Comparison of ENCODE assay signal across 14 cellular contexts in genomic region chr22:45684752-45685359, GRCh38. TPM values are rescaled to one million over a fixed set of nuclear protein-coding genes. Genes with fewer than 3 reads are reported as not detected.
DNase-seq lines count a peak whose midpoint lies in the region; FAIRE-seq and TF ChIP-seq lines count a peak whose summit lies in the region.
"Had no signal": no experiment of that assay in that cellular context is flagged by ENCODE, and none has a peak within 500 bp of the region (broad histone marks: within the 10 kb centered on the region; RNA-seq: fewer than 3 reads in every experiment).

No MANE protein-coding gene starts in this region.

- H3K4ac ChIP-seq in mesendoderm (ENCODE audit: low read depth, low read length), result peak overlapping the region; percentile 9

- no peak overlapping the region for H2AK5ac ChIP-seq in mesendoderm (ENCODE audit: low read length)

- no peak overlapping the region for H3K4me3 ChIP-seq in BLaER1 treated with 17β-estradiol and CSF1 and Interleukin-3, amounts not matched to agents 10 nM and 100 nM
- no peak overlapping the region for H3K4me3 ChIP-seq in HL-60 (replicated peaks; ENCODE audit: insufficient read depth, low read length)
- peak overlapping the region; percentile 35 for H3K4me3 ChIP-seq in SK-N-MC
- no peak overlapping the region for H3K4me3 ChIP-seq in mesendoderm (ENCODE audit: low read length)
- H3K4me3 ChIP-seq: K562 had no signal

- POLR2A ChIA-PET in activated CD4-positive, alpha-beta T cell treated with anti-CD3 and anti-CD28 coated beads, Interleukin-2, amount 10 ng/mL, durations not matched to agents 7 days and 5 days (lab: Charles Lee), result no interaction called here

- H3K79me2 ChIP-seq in mesendoderm (ENCODE audit: control insufficient read depth, insufficient read depth, low read length), result peaks cover 63% of the 10 kb centered on the region

- no peaks in the 10 kb centered on the region for H3K9me3 Mint-ChIP-seq in activated CD4-positive, alpha-beta T cell treated with anti-CD3 and anti-CD28 coated beads, Interleukin-2, amount 10 ng/mL, durations not matched to agents 7 days and 5 days

- H3K27me3 ChIP-seq in BLaER1 treated with 17β-estradiol and CSF1 and Interleukin-3, amounts not matched to agents 10 nM and 100 nM, result no peaks in the 10 kb centered on the region; a peak in 1 of 22 replicates
- H3K27me3 ChIP-seq in HL-60 (ENCODE audit: insufficient read depth, poor library complexity, severe bottlenecking) (no peaks in the 10 kb centered on the region), mesendoderm (ENCODE audit: insufficient read depth, low read length, poor library complexity) (no peaks in the 10 kb centered on the region)

- no peak overlapping the region for H3K56ac ChIP-seq in mesendoderm (ENCODE audit: low read length)

- no peaks in the 10 kb centered on the region for H3K27me3 Mint-ChIP-seq in activated CD4-positive, alpha-beta T cell treated with anti-CD3 and anti-CD28 coated beads, Interleukin-2, amount 10 ng/mL, durations not matched to agents 7 days and 5 days

- H3K4me1 ChIP-seq in BLaER1 treated with 17β-estradiol and CSF1 and Interleukin-3, amounts not matched to agents 10 nM and 100 nM, result peaks cover 53 to 73% (median 61%) of the 10 kb centered on the region in 10 experiments
- H3K4me1 ChIP-seq in mesendoderm (ENCODE audit: control insufficient read depth, low read depth, low read length), result no peaks in the 10 kb centered on the region

- H2BK15ac ChIP-seq in mesendoderm (replicated peaks; ENCODE audit: low read depth), result no peak overlapping the region

- peaks cover 4 to 25% (median 11%) of the 10 kb centered on the region in 11 experiments; a peak in 18 of 22 replicates for H3K36me3 ChIP-seq in BLaER1 treated with 17β-estradiol and CSF1 and Interleukin-3, amounts not matched to agents 10 nM and 100 nM
- H3K36me3 ChIP-seq in SK-N-MC (ENCODE audit: insufficient read depth, low read length), result peaks cover 3% of the 10 kb centered on the region; the same call in 1 of the 2 replicates
- H3K36me3 ChIP-seq in mesendoderm (ENCODE audit: control insufficient read depth, insufficient read depth, low read length), result no peaks in the 10 kb centered on the region

- H3K4me2 ChIP-seq in BLaER1 treated with 17β-estradiol and CSF1 and Interleukin-3, amounts not matched to agents 10 nM and 100 nM, result peak overlapping the region in 10 of 11 experiments; percentile 69 to 91 (median 78); a peak in 17 of 22 replicates
- H3K4me2 ChIP-seq in mesendoderm (ENCODE audit: low read length), result no peak overlapping the region

- H3K27ac Mint-ChIP-seq in activated CD4-positive, alpha-beta T cell treated with anti-CD3 and anti-CD28 coated beads, Interleukin-2, amount 10 ng/mL, durations not matched to agents 7 days and 5 days, result no peak overlapping the region

- no peak overlapping the region for H3K4me3 Mint-ChIP-seq in activated CD4-positive, alpha-beta T cell treated with anti-CD3 and anti-CD28 coated beads, Interleukin-2, amount 10 ng/mL, durations not matched to agents 7 days and 5 days

- H2BK5ac ChIP-seq in mesendoderm (ENCODE audit: low read length), result no peak overlapping the region

- FAIRE-seq in frontal cortex (lab: Jason Lieb, UNC), result no peak
- FAIRE-seq: K562, RCC 7860 had no signal

- H2BK120ac ChIP-seq in mesendoderm (ENCODE audit: low read depth, low read length), result no peak overlapping the region

- peaks cover 2% of the 10 kb centered on the region for H3K36me3 Mint-ChIP-seq in activated CD4-positive, alpha-beta T cell treated with anti-CD3 and anti-CD28 coated beads, Interleukin-2, amount 10 ng/mL, durations not matched to agents 7 days and 5 days (ENCODE audit: low read depth)

- no peak overlapping the region for H4K8ac ChIP-seq in mesendoderm (ENCODE audit: low read depth, low read length)

- no peak overlapping the region; a peak in 1 of 22 replicates for H3K9ac ChIP-seq in BLaER1 treated with 17β-estradiol and CSF1 and Interleukin-3, amounts not matched to agents 10 nM and 100 nM
- H3K9ac ChIP-seq in SK-N-MC (ENCODE audit: insufficient read length) (peak overlapping the region; percentile 16), mesendoderm (ENCODE audit: low read length) (no peak overlapping the region)

- no peak for TF ChIP-seq CTCF in HL-60 (IDR thresholded peaks at IDR 0.05; ENCODE audit: insufficient read depth, low read length)

- CTCF ChIA-PET in activated CD4-positive, alpha-beta T cell treated with anti-CD3 and anti-CD28 coated beads, Interleukin-2, amount 10 ng/mL, durations not matched to agents 7 days and 5 days (lab: Charles Lee), result interaction anchor here (0.6 to 1.9 kb wide), 3 partner anchors 12 to 80 kb away, joined by 3 to 7 read pairs (median 6); no protein-coding TSS in a partner anchor

- WGBS in mesendoderm (ENCODE audit: extremely low coverage, insufficient coverage, low lambda C conversion rate), result no CpG with 5 or more reads among the region's 1 CpG

- H4K20me1 ChIP-seq in BLaER1 treated with 17β-estradiol and CSF1 and Interleukin-3, amounts not matched to agents 10 nM and 100 nM, result peaks cover 92 to 100% (median 100%) of the 10 kb centered on the region in 11 experiments; a peak in 21 of 22 replicates

- H3K4me1 Mint-ChIP-seq in activated CD4-positive, alpha-beta T cell treated with anti-CD3 and anti-CD28 coated beads, Interleukin-2, amount 10 ng/mL, durations not matched to agents 7 days and 5 days, result peaks cover 5% of the 10 kb centered on the region

- H3K18ac ChIP-seq in mesendoderm (ENCODE audit: low read length), result peak overlapping the region; percentile 14

- DNase-seq in HL-60 (ENCODE audit: low read depth in 1 of 2, low spot score in 1 of 2), result no peak
- DNase-seq in SK-N-MC (ENCODE audit: low read depth, low spot score), result no peak
- no peak for DNase-seq in mesendoderm
- DNase-seq in GM19240 (ENCODE audit: insufficient read length, low spot score), result no peak
- no peak for DNase-seq in frontal cortex (ENCODE audit: low spot score in 2 of 2)
- DNase-seq in activated CD4-positive, alpha-beta T cell treated with anti-CD3 and anti-CD28 coated beads, Interleukin-2, amount 10 ng/mL, durations not matched to agents 7 days and 5 days, result no peak
- DNase-seq in mucosa of gallbladder (ENCODE audit: low spot score), result no peak
- DNase-seq: DMS 273 treated with DMSO at 0.1 percent for 48 hours, HCEC 1CT, NCI-H1048, NCI-H146 had no signal

- H3K27ac ChIP-seq in BLaER1 treated with 17β-estradiol and CSF1 and Interleukin-3, amounts not matched to agents 10 nM and 100 nM, result peak overlapping the region in 4 of 11 experiments; percentile 34 to 46 (median 36); a peak in 5 of 22 replicates
- H3K27ac ChIP-seq in HL-60 (replicated peaks) (0 out of 2 replicates have a peak overlapping the region, but pooled peaks have one; percentile 12), SK-N-MC (peak overlapping the region; percentile 75), mesendoderm (ENCODE audit: low read depth, low read length) (no peak overlapping the region)

- no peak overlapping the region for H4K5ac ChIP-seq in mesendoderm (ENCODE audit: low read length)

- no peaks in the 10 kb centered on the region for H3K9me3 ChIP-seq in BLaER1 treated with 17β-estradiol and CSF1 and Interleukin-3, amounts not matched to agents 10 nM and 100 nM (replicated peaks in 1 of 11)
- no peaks in the 10 kb centered on the region for H3K9me3 ChIP-seq in SK-N-MC (ENCODE audit: low read depth, low read length)

- peaks cover 23% of the 10 kb centered on the region for H3K79me1 ChIP-seq in mesendoderm (ENCODE audit: low read length)

- H3K23ac ChIP-seq in mesendoderm (ENCODE audit: low read length), result no peak overlapping the region

RNA-seq across cellular contexts. Expression of gene ATXN10, which starts 13.2 kb away (rescaled TPM):
- 81.8 TPM for polyA plus RNA-seq in mesendoderm (2013, experiment 1 of 2)
- 81.9 TPM for polyA plus RNA-seq in mesendoderm (2013, experiment 2 of 2)
- total RNA-seq in frontal cortex (390 TPM), mucosa of gallbladder (135 TPM)
- total RNA-seq in activated CD4-positive, alpha-beta T cell treated with anti-CD3 and anti-CD28 coated beads, Interleukin-2, amount 10 ng/mL, durations not matched to agents 7 days and 5 days, result 100 to 1,000 TPM in 1 of 2 experiments, 10 to 100 TPM in 1; 91.5 to 103 TPM
